ENCODE assay signal across 1 cellular context in genomic region chr12:50572275-50572674, GRCh38.
TF ChIP-seq lines count a peak whose summit lies in the region.

No MANE protein-coding gene starts in this region.

TF ChIP-seq in HepG2, 621 proteins besides CTCF, POLR2A, EP300 and RAD21 (continued from another document and continues in another):
- TF ChIP-seq JARID2 (CRISPR knock-in tag; IDR thresholded peaks at IDR 0.05; ENCODE audit: insufficient replicate concordance), result no peak
- TF ChIP-seq ZBTB39 (CRISPR knock-in tag; IDR thresholded peaks at IDR 0.05), result no peak
- TF ChIP-seq HOXA9 (CRISPR knock-in tag; IDR thresholded peaks at IDR 0.05; ENCODE audit: borderline replicate concordance), result no peak
- TF ChIP-seq TEAD3 (CRISPR knock-in tag; optimal IDR thresholded peaks at IDR 0.05; ENCODE audit: borderline replicate concordance), result peak; percentile 75
- TF ChIP-seq TRIM22 (IDR thresholded peaks at IDR 0.05), result no peak
- no peak for TF ChIP-seq ZNF430 (CRISPR knock-in tag; IDR thresholded peaks at IDR 0.05)
- no peak for TF ChIP-seq ZNF543 (CRISPR knock-in tag; IDR thresholded peaks at IDR 0.05)
- TF ChIP-seq FOXP1 (IDR thresholded peaks at IDR 0.05), result no peak
- peak; percentile 33; the same call in 1 of the 2 replicates for TF ChIP-seq FOXP1 (CRISPR knock-in tag; IDR thresholded peaks at IDR 0.05)
- TF ChIP-seq CBX1 (IDR thresholded peaks at IDR 0.05; ENCODE audit: low read depth), result no peak
- TF ChIP-seq FUBP1 (CRISPR knock-in tag; IDR thresholded peaks at IDR 0.05; ENCODE audit: borderline replicate concordance), result no peak
- no peak for TF ChIP-seq ISX (CRISPR knock-in tag; conservative IDR thresholded peaks at IDR 0.05)
- TF ChIP-seq DMTF1 (CRISPR knock-in tag; IDR thresholded peaks at IDR 0.05), result no peak
- TF ChIP-seq ZGPAT (CRISPR knock-in tag; IDR thresholded peaks at IDR 0.05), result no peak
- no peak for TF ChIP-seq CREB1 (IDR thresholded peaks at IDR 0.05)
- no peak for TF ChIP-seq CREB1 (CRISPR knock-in tag; IDR thresholded peaks at IDR 0.05)
- TF ChIP-seq HCFC1 (IDR thresholded peaks at IDR 0.05; ENCODE audit: low read depth, low read length), result no peak
- no peak for TF ChIP-seq TOE1 (CRISPR knock-in tag; IDR thresholded peaks at IDR 0.05)
- no peak for TF ChIP-seq SRSF9 (IDR thresholded peaks at IDR 0.05; ENCODE audit: borderline replicate concordance, insufficient read depth, low read depth, low read length, poor library complexity, severe bottlenecking)
- no peak for TF ChIP-seq ZSCAN25 (CRISPR knock-in tag; IDR thresholded peaks at IDR 0.05)
- peak; percentile 80 for TF ChIP-seq GATAD2A (CRISPR knock-in tag; IDR thresholded peaks at IDR 0.05)
- no peak for TF ChIP-seq MED8 (CRISPR knock-in tag; IDR thresholded peaks at IDR 0.05; ENCODE audit: insufficient replicate concordance)
- TF ChIP-seq ZNF296 (CRISPR knock-in tag; conservative IDR thresholded peaks at IDR 0.05), result no peak
- no peak for TF ChIP-seq TEAD2 (CRISPR knock-in tag; IDR thresholded peaks at IDR 0.05)
- no peak for TF ChIP-seq ZNF501 (CRISPR knock-in tag; IDR thresholded peaks at IDR 0.05)
- TF ChIP-seq ZNF883 (CRISPR knock-in tag; IDR thresholded peaks at IDR 0.05; ENCODE audit: not compliant biosample characterization), result no peak
- no peak for TF ChIP-seq ZNF496 (CRISPR knock-in tag; IDR thresholded peaks at IDR 0.05; ENCODE audit: insufficient replicate concordance)
- TF ChIP-seq ZC3H4 (CRISPR knock-in tag; IDR thresholded peaks at IDR 0.05; ENCODE audit: borderline replicate concordance), result no peak
- no peak for TF ChIP-seq TRIM24 (CRISPR knock-in tag; IDR thresholded peaks at IDR 0.05)
- no peak for TF ChIP-seq NFE2L1 (CRISPR knock-in tag; IDR thresholded peaks at IDR 0.05; ENCODE audit: borderline replicate concordance)
- TF ChIP-seq ATF3 (CRISPR knock-in tag; IDR thresholded peaks at IDR 0.05), result no peak
- no peak for TF ChIP-seq ZNF512 (CRISPR knock-in tag; IDR thresholded peaks at IDR 0.05)
- no peak for TF ChIP-seq AHDC1 (CRISPR knock-in tag; IDR thresholded peaks at IDR 0.05; ENCODE audit: borderline replicate concordance)
- TF ChIP-seq ZNF256 (CRISPR knock-in tag; conservative IDR thresholded peaks at IDR 0.05), result no peak
- TF ChIP-seq MIXL1 (CRISPR knock-in tag; IDR thresholded peaks at IDR 0.05), result 0 out of 2 replicates have a peak, but pooled peaks have one; percentile 30
- no peak for TF ChIP-seq ZNF567 (CRISPR knock-in tag; IDR thresholded peaks at IDR 0.05; ENCODE audit: borderline replicate concordance)
- TF ChIP-seq ZC3H13 (CRISPR knock-in tag; IDR thresholded peaks at IDR 0.05), result no peak
- TF ChIP-seq NR2F6 (IDR thresholded peaks at IDR 0.05), result no peak
- TF ChIP-seq NR2F6 (CRISPR knock-in tag; IDR thresholded peaks at IDR 0.05), result peak; percentile 38; the same call in 1 of the 2 replicates
- no peak for TF ChIP-seq ZNF451 (CRISPR knock-in tag; IDR thresholded peaks at IDR 0.05)
- TF ChIP-seq ATF1 (CRISPR knock-in tag; IDR thresholded peaks at IDR 0.05), result no peak
- TF ChIP-seq FOXP4 (CRISPR knock-in tag; IDR thresholded peaks at IDR 0.05), result 0 out of 2 replicates have a peak, but pooled peaks have one; percentile 51
- TF ChIP-seq SMAD3 (CRISPR knock-in tag; IDR thresholded peaks at IDR 0.05), result no peak
- TF ChIP-seq CHD4 (IDR thresholded peaks at IDR 0.05; ENCODE audit: borderline replicate concordance, low read length), result no peak
- TF ChIP-seq ZFP37 (CRISPR knock-in tag; IDR thresholded peaks at IDR 0.05; ENCODE audit: borderline replicate concordance), result no peak
- no peak for TF ChIP-seq ZNF674 (CRISPR knock-in tag; IDR thresholded peaks at IDR 0.05; ENCODE audit: low read depth)
- no peak for TF ChIP-seq ZNF83 (CRISPR knock-in tag; IDR thresholded peaks at IDR 0.05; ENCODE audit: borderline replicate concordance)
- TF ChIP-seq HOXA7 (CRISPR knock-in tag; IDR thresholded peaks at IDR 0.05), result no peak
